Comparison of ENCODE assay signal across 15 cellular contexts in genomic region chr22:47842119-47842518, GRCh38.
"Had no signal": no experiment of that assay in that cellular context is flagged by ENCODE, and none has a peak within 500 bp of the region (broad histone marks: within the 10 kb centered on the region; RNA-seq: fewer than 3 reads in every experiment).

No MANE protein-coding gene starts in this region.

- H3K27me3 ChIP-seq: body of pancreas, thyroid gland, vagina had no signal

- DNase-seq: activated CD4-positive, alpha-beta T cell treated with anti-CD3 and anti-CD28 coated beads, Interleukin-2, amount 10 ng/mL, durations not matched to agents 7 days and 5 days; activated CD8-positive, alpha-beta memory T cell treated with anti-CD3 and anti-CD28 coated beads, Interleukin-2, amount 50 U/mL, for 48 hours; activated gamma-delta T cell treated with Interleukin-2 at 50 U/mL for 16 hours; amygdala; body of pancreas; caudate nucleus; naive B cell; pancreas; stimulated activated CD4-positive, alpha-beta T cell treated with anti-CD3 and anti-CD28 coated beads, Interleukin-12 subunit alpha, Interleukin-12 subunit beta, amount 100 ng/mL, for 4 hours; stimulated activated CD4-positive, alpha-beta T cell treated with anti-CD3 and anti-CD28 coated beads, Interleukin-2, amount 100 ng/mL, for 24 hours; thyroid gland had no signal

- H3K4me3 Mint-ChIP-seq: activated CD4-positive, alpha-beta T cell treated with anti-CD3 and anti-CD28 coated beads, Interleukin-2, amount 10 ng/mL, durations not matched to agents 7 days and 5 days; activated naive CD8-positive, alpha-beta T cell; stimulated activated effector memory CD8-positive, alpha-beta T cell treated with anti-CD3 and anti-CD28 coated beads, Interleukin-12 subunit alpha, Interleukin-12 subunit beta, amount 100 ng/mL, for 72 hours had no signal

- H3K36me3 Mint-ChIP-seq: activated naive CD8-positive, alpha-beta T cell; naive B cell; stimulated activated effector memory CD8-positive, alpha-beta T cell treated with anti-CD3 and anti-CD28 coated beads, Interleukin-12 subunit alpha, Interleukin-12 subunit beta, amount 100 ng/mL, for 72 hours had no signal

- H3K9me3 ChIP-seq: body of pancreas, pancreas, thyroid gland, vagina had no signal

- H3K4me3 ChIP-seq: body of pancreas, gastroesophageal sphincter, pancreas, thyroid gland, vagina had no signal

- H3K27ac ChIP-seq: body of pancreas, gastroesophageal sphincter, pancreas, thyroid gland, vagina had no signal

- H3K4me1 ChIP-seq: body of pancreas, gastroesophageal sphincter, pancreas, thyroid gland, vagina had no signal

- H3K36me3 ChIP-seq: gastroesophageal sphincter, pancreas, thyroid gland, vagina had no signal

- H3K4me1 Mint-ChIP-seq: activated CD4-positive, alpha-beta T cell treated with anti-CD3 and anti-CD28 coated beads, Interleukin-2, amount 10 ng/mL, durations not matched to agents 7 days and 5 days; stimulated activated effector memory CD8-positive, alpha-beta T cell treated with anti-CD3 and anti-CD28 coated beads, Interleukin-12 subunit alpha, Interleukin-12 subunit beta, amount 100 ng/mL, for 72 hours had no signal

- H3K27me3 Mint-ChIP-seq: activated CD4-positive, alpha-beta T cell treated with anti-CD3 and anti-CD28 coated beads, Interleukin-2, amount 10 ng/mL, durations not matched to agents 7 days and 5 days had no signal

- H3K9me3 Mint-ChIP-seq: activated CD4-positive, alpha-beta T cell treated with anti-CD3 and anti-CD28 coated beads, Interleukin-2, amount 10 ng/mL, durations not matched to agents 7 days and 5 days; stimulated activated effector memory CD8-positive, alpha-beta T cell treated with anti-CD3 and anti-CD28 coated beads, Interleukin-12 subunit alpha, Interleukin-12 subunit beta, amount 100 ng/mL, for 72 hours had no signal

- H3K27ac Mint-ChIP-seq: activated CD4-positive, alpha-beta T cell treated with anti-CD3 and anti-CD28 coated beads, Interleukin-2, amount 10 ng/mL, durations not matched to agents 7 days and 5 days; activated naive CD8-positive, alpha-beta T cell; stimulated activated effector memory CD8-positive, alpha-beta T cell treated with anti-CD3 and anti-CD28 coated beads, Interleukin-12 subunit alpha, Interleukin-12 subunit beta, amount 100 ng/mL, for 72 hours had no signal
